Comparison of ENCODE assay signal across 8 cellular contexts in the genomic region with DNA sequence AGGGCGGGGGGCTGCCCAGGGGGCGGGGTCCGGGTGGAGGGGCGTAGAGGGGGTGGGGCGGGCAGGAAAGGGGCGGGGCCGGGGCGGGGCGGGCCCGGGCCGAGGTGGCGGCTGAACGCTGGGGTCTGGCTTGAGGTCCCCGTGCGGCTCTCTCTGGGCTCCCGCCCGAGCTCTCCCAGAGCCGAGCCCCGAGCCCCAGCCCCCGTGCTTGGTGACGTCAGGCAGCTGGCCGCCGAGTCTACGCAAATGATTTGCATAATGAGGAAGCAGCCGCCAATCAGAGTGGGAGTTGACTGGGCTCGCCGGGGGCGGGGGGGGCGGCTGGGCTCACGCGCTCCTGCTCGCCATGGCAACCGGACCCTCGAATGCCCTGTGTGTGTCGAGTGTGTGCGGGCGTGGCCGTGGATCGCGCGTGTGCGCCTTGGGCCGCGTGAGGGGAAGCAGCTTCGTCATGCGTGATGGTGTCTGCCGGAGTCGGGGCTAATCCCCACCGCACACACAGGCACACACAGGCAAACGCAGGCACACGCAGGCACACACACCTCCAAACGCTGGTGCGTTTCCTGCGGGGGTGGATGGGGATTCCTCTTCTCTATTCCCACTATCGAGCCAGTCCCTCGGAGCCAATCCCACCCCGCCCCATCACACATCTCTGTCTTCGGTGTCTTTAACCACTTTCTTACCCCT. TPM values are rescaled to one million over a fixed set of nuclear protein-coding genes. Genes with fewer than 3 reads are reported as not detected.
DNase-seq lines count a peak whose midpoint lies in the region; ATAC-seq, FAIRE-seq and TF ChIP-seq lines count a peak whose summit lies in the region.

Gene CELF6 (minus strand): TSS at position 173 of the 687 bp plus-strand sequence. CDS start 283 bp downstream, outside the sequence.

- in situ Hi-C loops in HepG2 (cut with HindIII; ENCODE audit: extremely low pct_ligation_motif_present, low pct_unique_long_range_greater_than_20kb), result no loop called here

- peak within 1 kb of the TSS; percentile 27 for H3K27ac Mint-ChIP-seq in activated T-cell treated with anti-CD3 and anti-CD28 coated beads, Interleukin-2, amount 50 U/mL, for 24 hours

- no peak within 1 kb of the TSS for H3K27ac ChIP-seq in liver (ENCODE audit: low read depth in 1 of 2, low read length in 2 of 2)
- no peak within 1 kb of the TSS for H3K27ac ChIP-seq in HepG2 (ENCODE audit: extremely low read length, insufficient read depth, low read length)
- no peak within 1 kb of the TSS for H3K27ac ChIP-seq in OCI-LY7 (ENCODE audit: low read depth, low read length, poor library complexity, severe bottlenecking)

- H3K27me3 ChIP-seq in liver (ENCODE audit: control insufficient read depth in 4 of 4, insufficient read depth in 4 of 4, low read length in 3 of 4), result no peaks in the 10 kb centered on the region
- no peaks in the 10 kb centered on the region for H3K27me3 ChIP-seq in HepG2 (ENCODE audit: control insufficient read depth in 1 of 2, insufficient read depth in 2 of 2, low read length in 2 of 2)
- H3K27me3 ChIP-seq in mucosa of stomach (ENCODE audit: control insufficient read depth, insufficient read depth, low read length), result peaks cover 8% of the 10 kb centered on the region

- no peak for TF ChIP-seq EP300 in HepG2 (IDR thresholded peaks at IDR 0.05; ENCODE audit: low read depth in 2 of 2, low read length in 2 of 2)
- TF ChIP-seq EP300 in HepG2 (CRISPR knock-in tag; IDR thresholded peaks at IDR 0.05; ENCODE audit: borderline replicate concordance), result no peak

- 6% methylated on average over 58 of the region's 58 CpGs for WGBS in liver
- 97% methylated on average over 53 of the region's 58 CpGs for WGBS in HepG2 (ENCODE audit: low lambda C conversion rate)

- intact Hi-C loops in HepG2 (cut with micrococcal nuclease; ENCODE audit: unreplicated experiment), result no loop called here
- intact Hi-C loops in OCI-LY7 (cut with micrococcal nuclease; ENCODE audit: unreplicated experiment), result loop anchor here (10.0 kb wide), 3 partner anchors 265 to 765 kb away; no protein-coding TSS in a partner anchor

- TF ChIP-seq POLR2A in HepG2 (IDR thresholded peaks at IDR 0.05; ENCODE audit: insufficient read depth in 1 of 2, low read depth in 2 of 2, low read length in 2 of 2), result no peak

- FAIRE-seq in HepG2 (lab: Jason Lieb, UNC) (no peak), HTR-8/SVneo (lab: Jason Lieb, UNC) (peak; percentile 99)

- BruUV-seq in HepG2 (replicated peaks; lab: Mats Ljungman, UMichigan) (no TSS peak), OCI-LY7 (replicated peaks; lab: Mats Ljungman, UMichigan) (no TSS peak)

- no peak for TF ChIP-seq RAD21 in liver (IDR thresholded peaks at IDR 0.05)
- TF ChIP-seq RAD21 in HepG2 (CRISPR knock-in tag; IDR thresholded peaks at IDR 0.05), result no peak

- H3K4me3 ChIP-seq in liver (ENCODE audit: low read depth in 1 of 3, low read length in 3 of 3), result peak within 1 kb of the TSS in 1 of 3 donors; percentile 58
- no peak within 1 kb of the TSS for H3K4me3 ChIP-seq in HepG2 (replicated peaks in 1 of 3; ENCODE audit: insufficient read depth in 1 of 3, low read depth in 2 of 3, low read length in 3 of 3)
- peak within 1 kb of the TSS; percentile 9 for H3K4me3 ChIP-seq in OCI-LY7 (ENCODE audit: low read depth, low read length, poor library complexity, severe bottlenecking)
- H3K4me3 ChIP-seq in epithelial cell of proximal tubule (ENCODE audit: low read depth, low read length), result peak within 1 kb of the TSS; percentile 62
- no peak within 1 kb of the TSS for H3K4me3 ChIP-seq in mucosa of stomach (ENCODE audit: low read length)

- H2AFZ ChIP-seq in HepG2 (ENCODE audit: low read length) (no peak within 1 kb of the TSS), OCI-LY7 (ENCODE audit: low read length) (no peak within 1 kb of the TSS)

- no peaks in the 10 kb centered on the region for H3K79me2 ChIP-seq in HepG2 (ENCODE audit: insufficient read depth, low read length)
- H3K79me2 ChIP-seq in OCI-LY7 (ENCODE audit: insufficient read depth, low read depth, low read length), result no peaks in the 10 kb centered on the region

- no peak for ATAC-seq in HepG2

- no peak within 1 kb of the TSS for H3K9ac ChIP-seq in liver (ENCODE audit: low read depth in 1 of 2, low read length in 2 of 2)
- no peak within 1 kb of the TSS for H3K9ac ChIP-seq in HepG2 (ENCODE audit: insufficient read depth, low read depth, low read length)
- H3K9ac ChIP-seq in mucosa of stomach (ENCODE audit: low read length), result peak within 1 kb of the TSS; percentile 53

- TF ChIP-seq CTCF in liver (IDR thresholded peaks at IDR 0.05; ENCODE audit: low read depth, low read length, missing input control) (no peak), HepG2 (CRISPR knock-in tag; IDR thresholded peaks at IDR 0.05) (no peak), OCI-LY7 (conservative IDR thresholded peaks at IDR 0.05; ENCODE audit: low read length) (no peak), epithelial cell of proximal tubule (conservative IDR thresholded peaks at IDR 0.05; ENCODE audit: low read depth, low read length) (no peak)

- H3K4me1 ChIP-seq in liver (ENCODE audit: control insufficient read depth in 4 of 4, insufficient read depth in 4 of 4, low read length in 3 of 4) (peaks cover 5 to 12% (median 9%) of the 10 kb centered on the region in 4 donors), HepG2 (ENCODE audit: insufficient read depth, low read length) (peaks cover 7% of the 10 kb centered on the region; the same call in 1 of the 2 replicates), OCI-LY7 (ENCODE audit: insufficient read depth, low read length, poor library complexity, severe bottlenecking) (no peaks in the 10 kb centered on the region), mucosa of stomach (ENCODE audit: control insufficient read depth, insufficient read depth, low read length) (peaks cover 6% of the 10 kb centered on the region)

- CTCF ChIA-PET in HepG2 (lab: Yijun Ruan, JAX; ENCODE audit: low intra/inter-chr PET ratio, low total read pairs) (no interaction called here), OCI-LY7 (lab: Charles Lee; ENCODE audit: unreplicated experiment) (no interaction called here)

- H3K4me2 ChIP-seq in HepG2 (ENCODE audit: low read depth, low read length), result no peak within 1 kb of the TSS
- H3K4me2 ChIP-seq in OCI-LY7 (ENCODE audit: low read length), result peak within 1 kb of the TSS; percentile 47; the same call in 1 of the 2 replicates

- POLR2A ChIA-PET in HepG2 (lab: Yijun Ruan, JAX) (no interaction called here), OCI-LY7 (lab: Charles Lee) (no interaction called here)

- no peaks in the 10 kb centered on the region for H4K20me1 ChIP-seq in HepG2 (ENCODE audit: insufficient read depth, low read length)
- no peaks in the 10 kb centered on the region for H4K20me1 ChIP-seq in OCI-LY7 (ENCODE audit: insufficient read depth, low read length)

- H3K9me2 ChIP-seq in OCI-LY7 (ENCODE audit: insufficient read depth, low read length), result no peaks in the 10 kb centered on the region

- H3K4me3 Mint-ChIP-seq in activated T-cell treated with anti-CD3 and anti-CD28 coated beads, Interleukin-2, amount 50 U/mL, for 24 hours, result peak within 1 kb of the TSS; percentile 80

- H3K9me3 ChIP-seq in liver (ENCODE audit: control insufficient read depth in 4 of 4, low read length in 3 of 4) (no peaks in the 10 kb centered on the region), HepG2 (ENCODE audit: low read length) (no peaks in the 10 kb centered on the region), OCI-LY7 (ENCODE audit: low read length) (peaks cover 8% of the 10 kb centered on the region; the same call in 1 of the 2 replicates), mucosa of stomach (ENCODE audit: control insufficient read depth, low read length) (no peaks in the 10 kb centered on the region)

- H3K9me3 Mint-ChIP-seq in activated T-cell treated with anti-CD3 and anti-CD28 coated beads, Interleukin-2, amount 50 U/mL, for 24 hours, result peaks cover 3% of the 10 kb centered on the region

- DNase-seq in HepG2 (ENCODE audit: low spot score) (no peak), HTR-8/SVneo (ENCODE audit: insufficient read length, low spot score) (peak; percentile 90), OCI-LY7 (ENCODE audit: low spot score) (no peak), epithelial cell of proximal tubule (ENCODE audit: low read depth) (no peak)
- DNase-seq in activated T-cell treated with anti-CD3 and anti-CD28 coated beads, Interleukin-2, amount 50 U/mL, for 24 hours, result peak; percentile 78
- DNase-seq in stimulated activated CD8-positive, alpha-beta memory T cell treated with anti-CD3 and anti-CD28 coated beads, Interleukin-4, amount 100 ng/mL, for 24 hours (ENCODE audit: low read depth), result peak; percentile 61

- peaks cover 21% of the 10 kb centered on the region for H3K4me1 Mint-ChIP-seq in activated T-cell treated with anti-CD3 and anti-CD28 coated beads, Interleukin-2, amount 50 U/mL, for 24 hours (ENCODE audit: low read depth)

- peaks cover 7% of the 10 kb centered on the region for H3K36me3 Mint-ChIP-seq in activated T-cell treated with anti-CD3 and anti-CD28 coated beads, Interleukin-2, amount 50 U/mL, for 24 hours (ENCODE audit: low read depth)

- H3K27me3 Mint-ChIP-seq in activated T-cell treated with anti-CD3 and anti-CD28 coated beads, Interleukin-2, amount 50 U/mL, for 24 hours, result peaks cover 8% of the 10 kb centered on the region

- H3K36me3 ChIP-seq in liver (ENCODE audit: control insufficient read depth in 4 of 4, insufficient read depth in 3 of 4, low read depth in 1 of 4, low read length in 3 of 4) (no peaks in the 10 kb centered on the region), HepG2 (replicated peaks in 1 of 2; ENCODE audit: control insufficient read depth in 1 of 2, insufficient read depth in 2 of 2, low read length in 2 of 2) (no peaks in the 10 kb centered on the region), OCI-LY7 (ENCODE audit: insufficient read depth, low read length) (no peaks in the 10 kb centered on the region), mucosa of stomach (ENCODE audit: control insufficient read depth, insufficient read depth, low read length) (no peaks in the 10 kb centered on the region)

RNA-seq across cellular contexts. Expression of gene CELF6, which starts in this region (rescaled TPM):
- total RNA-seq in liver, result under 1 TPM; 0.14 to 0.92 TPM
- under 1 TPM; 0.10 to 0.74 TPM for polyA plus RNA-seq in liver
- total RNA-seq in HepG2 (2016; rRNA removed; fragmentation: Illumina TruSeq; extraction: Trizol), result 0.10 and 0.49 TPM in 2 replicates
- total RNA-seq in HepG2 (2016; cell fraction: cytosol; rRNA removed; fragmentation: Illumina TruSeq; extraction: Trizol; ENCODE audit: low read depth), result 0.09 TPM in 1 of 2 replicates, not detected in the other
- total RNA-seq in HepG2 (2016; cell fraction: insoluble cytoplasmic fraction; rRNA removed; fragmentation: Illumina TruSeq; extraction: Trizol), result 0.41 TPM in 1 of 2 replicates, not detected in the other
- total RNA-seq in HepG2 (2016; cell fraction: membrane; rRNA removed; fragmentation: Illumina TruSeq; extraction: Trizol), result 0.12 and 0.21 TPM in 2 replicates
- total RNA-seq in HepG2 (2016; cell fraction: nucleus; rRNA removed; fragmentation: Illumina TruSeq; extraction: Trizol), result 0.81 and 1.1 TPM in 2 replicates
- polyA plus RNA-seq in HepG2 (2011; rRNA removed), result 0.94 and 1.3 TPM in 2 replicates
- 0.24 and 0.26 TPM in 2 replicates for polyA plus RNA-seq in HepG2 (2011; cell fraction: cytosol; rRNA removed)
- 5.1 and 7.3 TPM in 2 replicates for polyA plus RNA-seq in HepG2 (2011; cell fraction: nucleus; rRNA removed)
- 0.51 and 0.70 TPM in 2 replicates for polyA plus RNA-seq in HepG2 (2012)
- polyA plus RNA-seq in HepG2 (2016; cell fraction: cytosol; fragmentation: Illumina TruSeq; extraction: Trizol; ENCODE audit: low read depth), result 0.09 and 0.15 TPM in 2 replicates
- polyA plus RNA-seq in HepG2 (2016; cell fraction: insoluble cytoplasmic fraction; fragmentation: Illumina TruSeq; extraction: Trizol; ENCODE audit: low read depth), result 0.20 TPM in 1 of 2 replicates, not detected in the other
- polyA plus RNA-seq in HepG2 (2016; cell fraction: membrane; fragmentation: Illumina TruSeq; extraction: Trizol; ENCODE audit: low read depth), result 0.15 and 0.22 TPM in 2 replicates
- 3.3 and 3.7 TPM in 2 replicates for polyA plus RNA-seq in HepG2 (2016; cell fraction: nucleus; fragmentation: Illumina TruSeq; extraction: Trizol; ENCODE audit: insufficient read depth, low read depth)
- 0.07 and 0.12 TPM in 2 replicates for polyA minus RNA-seq in HepG2 (2011; rRNA and poly(A)+ RNA removed; ENCODE audit: low replicate concordance)
- polyA minus RNA-seq in HepG2 (2011; cell fraction: cytosol; rRNA and poly(A)+ RNA removed), result not detected in 2 replicates
- 0.99 and 1.3 TPM in 2 replicates for polyA minus RNA-seq in HepG2 (2011; cell fraction: nucleus; rRNA and poly(A)+ RNA removed)
- total RNA-seq in OCI-LY7 (2014; rRNA removed; shearing (Covaris generic)), result 0.62 and 0.79 TPM in 2 replicates
- 0.78 TPM in 1 of 2 replicates, not detected in the other for total RNA-seq in OCI-LY7 (2022)
- total RNA-seq in epithelial cell of proximal tubule, result not detected in 2 replicates

Comparison
In these comparisons a context has a peak if more than half of its experiments do, and no peak if none do; other contexts are left out.
1. H3K4me3 ChIP-seq: peak in OCI-LY7 (single experiment) and epithelial cell of proximal tubule (single experiment); none in HepG2 (0 of 3) and mucosa of stomach (single experiment).
2. DNase-seq: peak in HTR-8/SVneo (single experiment), activated T-cell treated with anti-CD3 and anti-CD28 coated beads, Interleukin-2, amount 50 U/mL, for 24 hours (single experiment) and stimulated activated CD8-positive, alpha-beta memory T cell treated with anti-CD3 and anti-CD28 coated beads, Interleukin-4, amount 100 ng/mL, for 24 hours (single experiment); none in HepG2 (single experiment), OCI-LY7 (single experiment) and epithelial cell of proximal tubule (single experiment).